Comparison of ENCODE assay signal across 7 cellular contexts in genomic region chr7:362416-363096, GRCh38.
DNase-seq lines count a peak whose midpoint lies in the region; ATAC-seq and TF ChIP-seq lines count a peak whose summit lies in the region.

No MANE protein-coding gene starts in this region.

- H3K4me1 ChIP-seq in right lobe of liver, result peaks cover 0 to 3% (median 0%) of the 10 kb centered on the region in 4 donors
- H3K4me1 ChIP-seq in testis, result peaks cover 8% of the 10 kb centered on the region
- no peaks in the 10 kb centered on the region for H3K4me1 ChIP-seq in HAP-1

- H3K36me3 Mint-ChIP-seq in activated naive CD8-positive, alpha-beta T cell treated with anti-CD3 and anti-CD28 coated beads for 36 hours, result peaks cover 8% of the 10 kb centered on the region

- H3K9me3 ChIP-seq in right lobe of liver, result no peaks in the 10 kb centered on the region
- no peaks in the 10 kb centered on the region for H3K9me3 ChIP-seq in testis
- H3K9me3 ChIP-seq in HAP-1, result no peaks in the 10 kb centered on the region

- peaks cover 61% of the 10 kb centered on the region for H3K4me1 Mint-ChIP-seq in activated naive CD8-positive, alpha-beta T cell treated with anti-CD3 and anti-CD28 coated beads for 36 hours

- H3K36me3 ChIP-seq in right lobe of liver (no peaks in the 10 kb centered on the region), testis (ENCODE audit: low read depth, missing control alignments) (no peaks in the 10 kb centered on the region), HAP-1 (replicated peaks) (no peaks in the 10 kb centered on the region)

- H3K27ac Mint-ChIP-seq in activated naive CD8-positive, alpha-beta T cell treated with anti-CD3 and anti-CD28 coated beads for 36 hours, result peak overlapping the region; percentile 89

- ATAC-seq in right lobe of liver (peak; percentile 55 to 77 (median 68)), HG03139 (IDR thresholded peaks at IDR 0.05; ENCODE audit: unreplicated experiment) (no peak)

- H3K27me3 ChIP-seq in right lobe of liver, result no peaks in the 10 kb centered on the region
- H3K27me3 ChIP-seq in testis, result no peaks in the 10 kb centered on the region
- no peaks in the 10 kb centered on the region for H3K27me3 ChIP-seq in HAP-1 (ENCODE audit: low read depth)

- in situ Hi-C loops in HAP-1 (cut with MboI; ENCODE audit: low sequenced_read_pairs), result no loop called here

- H3K27ac ChIP-seq in right lobe of liver (no peak overlapping the region), testis (no peak overlapping the region)

- DNase-seq in RPMI7951 (ENCODE audit: low read depth), result peak; percentile 30
- peak; percentile 57 for DNase-seq in activated naive CD8-positive, alpha-beta T cell treated with anti-CD3 and anti-CD28 coated beads for 36 hours
- peak in 2 of 3 donors; percentile 42 to 44 for DNase-seq in right lobe of liver
- DNase-seq in testis, result peak; percentile 68
- no peak for DNase-seq in DMS79 treated with DMSO at 0.1 percent for 48 hours (lab: John Stamatoyannopoulos, UW)
- no peak for DNase-seq in HAP-1 (ENCODE audit: low spot score in 2 of 2)

- no peaks in the 10 kb centered on the region for H3K27me3 Mint-ChIP-seq in activated naive CD8-positive, alpha-beta T cell treated with anti-CD3 and anti-CD28 coated beads for 36 hours

- WGBS in right lobe of liver (ENCODE audit: insufficient coverage, low coverage, low lambda C conversion rate, missing lambda C conversion rate), result 16% methylated on average over 23 of the region's 23 CpGs
- WGBS in testis, 2 donors, result 35 to 48% methylated on average over 23 of the region's 23 CpGs

- intact Hi-C loops in right lobe of liver (cut with DNase I) (loop anchor here in 1 of 2 donors (10.0 kb wide), 1 partner anchor 58 kb away; no protein-coding TSS in a partner anchor), testis (cut with DNase I; ENCODE audit: low total_unique reads) (no loop called here)

- H3K4me3 Mint-ChIP-seq in activated naive CD8-positive, alpha-beta T cell treated with anti-CD3 and anti-CD28 coated beads for 36 hours, result peak overlapping the region; percentile 74

- TF ChIP-seq POLR2A in right lobe of liver (IDR thresholded peaks at IDR 0.05) (no peak), testis (IDR thresholded peaks at IDR 0.05) (no peak)

- H3K4me3 ChIP-seq in right lobe of liver (no peak overlapping the region), testis (no peak overlapping the region), HAP-1 (no peak overlapping the region)

- H3K9me3 Mint-ChIP-seq in activated naive CD8-positive, alpha-beta T cell treated with anti-CD3 and anti-CD28 coated beads for 36 hours, result peaks cover 7% of the 10 kb centered on the region

- TF ChIP-seq CTCF in right lobe of liver (IDR thresholded peaks at IDR 0.05) (no peak), testis (IDR thresholded peaks at IDR 0.05) (no peak)

Comparison
In these comparisons a context has a peak if more than half of its experiments do, and no peak if none do; other contexts are left out.
1. DNase-seq: peak in RPMI7951 (single experiment), activated naive CD8-positive, alpha-beta T cell treated with anti-CD3 and anti-CD28 coated beads for 36 hours (single experiment), right lobe of liver (2 of 3) and testis (single experiment); none in DMS79 treated with DMSO at 0.1 percent for 48 hours (single experiment) and HAP-1 (0 of 2).